In the genomic region with DNA sequence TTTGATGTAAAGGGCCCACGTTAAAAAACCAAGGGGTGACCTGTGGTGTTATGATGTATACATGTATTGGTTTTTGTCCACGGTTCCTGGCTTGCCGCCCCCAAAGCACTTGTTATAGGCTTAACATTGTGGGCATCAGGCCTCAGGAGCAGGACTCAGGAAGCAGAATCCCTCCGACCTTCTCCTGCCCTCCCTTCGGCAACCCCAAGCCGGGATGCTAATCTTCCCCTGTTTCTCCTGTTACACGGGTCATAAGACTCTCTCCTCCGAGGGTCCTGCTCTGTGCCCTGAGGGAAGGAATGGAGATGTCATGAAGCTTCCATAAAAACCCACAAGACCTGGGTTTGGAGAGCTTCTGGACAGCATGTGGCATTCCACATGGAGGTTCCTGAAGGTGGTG, we compare ENCODE assay signal across 24 cellular contexts.
"Had no signal": no experiment of that assay in that cellular context is flagged by ENCODE, and none has a peak within 500 bp of the region (broad histone marks: within the 10 kb centered on the region; RNA-seq: fewer than 3 reads in every experiment).

No MANE protein-coding gene starts in this region.

- H3K27ac Mint-ChIP-seq: dendritic cell treated with granulocyte-macrophage colony-stimulating factor and Interleukin-4, amounts not matched to agents 40 ng/mL and 50 ng/mL, for 4 days had no signal

- H3K4me3 Mint-ChIP-seq: dendritic cell treated with granulocyte-macrophage colony-stimulating factor and Interleukin-4, amounts not matched to agents 40 ng/mL and 50 ng/mL, for 4 days had no signal

- H3K9me3 ChIP-seq: colonic mucosa, esophagus squamous epithelium, gastrocnemius medialis, heart right ventricle, left ventricle myocardium inferior, lower lobe of right lung had no signal

- ATAC-seq: esophagus mucosa, gastrocnemius medialis, heart right ventricle, left colon, left lobe of liver, lower lobe of right lung had no signal

- H3K36me3 ChIP-seq: colonic mucosa, esophagus squamous epithelium, gastrocnemius medialis, heart right ventricle, left ventricle myocardium inferior, lower lobe of right lung had no signal

- H3K27me3 ChIP-seq: colonic mucosa, gastrocnemius medialis, heart right ventricle had no signal

- DNase-seq: cerebellar nuclear complex; colonic mucosa; cortex of kidney; effector CD4-positive, alpha-beta T cell; effector memory CD4-positive, alpha-beta T cell; erythroblast; esophagus squamous epithelium; foreskin fibroblast; foreskin melanocyte; gastrocnemius medialis; glutamatergic neuron; heart right ventricle; hippocampal formation; kidney; kidney glomerular epithelial cell; left colon; left ventricle myocardium inferior; lower lobe of right lung; mesendoderm; midbrain had no signal

- H3K27ac ChIP-seq: colonic mucosa, epithelial cell of prostate, esophagus squamous epithelium, gastrocnemius medialis, heart right ventricle, left ventricle myocardium inferior, lower lobe of right lung had no signal

- H3K4me3 ChIP-seq: colonic mucosa, esophagus squamous epithelium, gastrocnemius medialis, heart right ventricle, left ventricle myocardium inferior, lower lobe of right lung had no signal

- H3K9me3 Mint-ChIP-seq: dendritic cell treated with granulocyte-macrophage colony-stimulating factor and Interleukin-4, amounts not matched to agents 40 ng/mL and 50 ng/mL, for 4 days had no signal

- H3K4me1 ChIP-seq: colonic mucosa, esophagus squamous epithelium, lower lobe of right lung had no signal
